Comparison of ENCODE assay signal across 9 cellular contexts in genomic region chr6:105077592-105078463, GRCh38.
DNase-seq lines count a peak whose midpoint lies in the region; ATAC-seq, FAIRE-seq and TF ChIP-seq lines count a peak whose summit lies in the region.
"Had no signal": no experiment of that assay in that cellular context is flagged by ENCODE, and none has a peak within 500 bp of the region (broad histone marks: within the 10 kb centered on the region; RNA-seq: fewer than 3 reads in every experiment).

No MANE protein-coding gene starts in this region.

- H3F3A ChIP-seq in GM23338 (replicated peaks; ENCODE audit: low read depth): no peaks in the 10 kb centered on the region

- POLR2A ChIA-PET in BJ (lab: Charles Lee): no interaction called here

- H3K9me3 ChIP-seq in pancreas: no peaks in the 10 kb centered on the region

- intact Hi-C loops in dorsolateral prefrontal cortex (cut with DNase I): loop anchor here in 1 of 2 donors (1.0 to 5.0 kb wide), 2 partner anchors 82 to 136 kb away; no protein-coding TSS in a partner anchor
- intact Hi-C loops in pancreas (cut with DNase I): no loop called here
- intact Hi-C loops in activated naive CD4-positive, alpha-beta T cell treated with anti-CD3 and anti-CD28 coated beads for 36 hours (cut with micrococcal nuclease): loop anchor here (1.0 kb wide), 4 partner anchors 137 to 395 kb away; no protein-coding TSS in a partner anchor

- no peak overlapping the region; the same call in 1 of the 2 replicates for H3K27ac Mint-ChIP-seq in GM23338
- H3K27ac Mint-ChIP-seq in activated naive CD4-positive, alpha-beta T cell treated with anti-CD3 and anti-CD28 coated beads for 36 hours: no peak overlapping the region

- peaks cover 5% of the 10 kb centered on the region for H3K27me3 Mint-ChIP-seq in GM23338 (ENCODE audit: insufficient read depth, low read depth, poor library complexity)
- H3K27me3 Mint-ChIP-seq in activated naive CD4-positive, alpha-beta T cell treated with anti-CD3 and anti-CD28 coated beads for 36 hours (ENCODE audit: low read depth): peaks cover 9% of the 10 kb centered on the region

- H3K36me3 ChIP-seq in BJ (ENCODE audit: control insufficient read depth, insufficient read depth, low read length) (no peaks in the 10 kb centered on the region), GM23338 (ENCODE audit: insufficient read depth) (peaks cover 5% of the 10 kb centered on the region; the same call in 1 of the 2 replicates), pancreas (no peaks in the 10 kb centered on the region)

- no peak overlapping the region for H3K4me3 ChIP-seq in BJ (ENCODE audit: low read depth, low read length)
- no peak overlapping the region for H3K4me3 ChIP-seq in GM23338
- H3K4me3 ChIP-seq in dorsolateral prefrontal cortex: no peak overlapping the region
- H3K4me3 ChIP-seq in pancreas: no peak overlapping the region

- H2AFZ ChIP-seq in GM23338: no peak overlapping the region

- peak; percentile 75 for FAIRE-seq in pancreas (lab: Jason Lieb, UNC)

- DNase-seq in BJ (ENCODE audit: low read depth): no peak
- peak; percentile 76 for DNase-seq in GM23338 (ENCODE audit: low spot score)
- DNase-seq in NCI-H526 treated with DMSO at 0.1 percent for 48 hours (lab: John Stamatoyannopoulos, UW): peak; percentile 32
- DNase-seq in dorsolateral prefrontal cortex: no peak
- DNase-seq in pancreas: no peak
- no peak for DNase-seq in stimulated activated CD4-positive, alpha-beta T cell treated with anti-CD3 and anti-CD28 coated beads, Interleukin-1b, Interleukin-23, amount 100 ng/mL, for 48 hours
- no peak for DNase-seq in activated naive CD4-positive, alpha-beta T cell treated with anti-CD3 and anti-CD28 coated beads for 36 hours

- no peaks in the 10 kb centered on the region for H3K4me1 Mint-ChIP-seq in GM23338
- no peaks in the 10 kb centered on the region for H3K4me1 Mint-ChIP-seq in activated naive CD4-positive, alpha-beta T cell treated with anti-CD3 and anti-CD28 coated beads for 36 hours (ENCODE audit: low read depth)

- no peak overlapping the region for H3K27ac ChIP-seq in GM23338 (ENCODE audit: low read depth)
- H3K27ac ChIP-seq in dorsolateral prefrontal cortex: peak overlapping the region in 4 of 59 donors; percentile 0 to 40 (median 21)
- no peak overlapping the region for H3K27ac ChIP-seq in pancreas
- H3K27ac ChIP-seq: HL-60 had no signal

- H4K20me1 ChIP-seq in GM23338 (replicated peaks; ENCODE audit: insufficient read depth): no peaks in the 10 kb centered on the region; the same call in 1 of the 2 replicates

- no peak overlapping the region for H3K4me3 Mint-ChIP-seq in GM23338
- no peak overlapping the region for H3K4me3 Mint-ChIP-seq in activated naive CD4-positive, alpha-beta T cell treated with anti-CD3 and anti-CD28 coated beads for 36 hours

- ATAC-seq in GM23338: no peak
- ATAC-seq in pancreas: peak in 1 of 4 donors; percentile 47
- no peak for ATAC-seq in GM21786 (IDR thresholded peaks at IDR 0.05; ENCODE audit: unreplicated experiment)

- H3K27me3 ChIP-seq in BJ (ENCODE audit: control insufficient read depth, insufficient read depth, low read length) (no peaks in the 10 kb centered on the region; the same call in 1 of the 2 replicates), GM23338 (ENCODE audit: insufficient read depth) (no peaks in the 10 kb centered on the region), dorsolateral prefrontal cortex (no peaks in the 10 kb centered on the region), pancreas (peaks cover 0 to 4% (median 1%) of the 10 kb centered on the region in 4 donors)

- peaks cover 17% of the 10 kb centered on the region for H3K36me3 Mint-ChIP-seq in GM23338 (ENCODE audit: low read depth)
- H3K36me3 Mint-ChIP-seq in activated naive CD4-positive, alpha-beta T cell treated with anti-CD3 and anti-CD28 coated beads for 36 hours (ENCODE audit: low read depth): no peaks in the 10 kb centered on the region

- no peaks in the 10 kb centered on the region for H3K4me1 ChIP-seq in GM23338 (ENCODE audit: insufficient read depth)
- H3K4me1 ChIP-seq in pancreas: no peaks in the 10 kb centered on the region

- H3K79me2 ChIP-seq in GM23338 (replicated peaks; ENCODE audit: insufficient read depth): peaks cover 18% of the 10 kb centered on the region; the same call in 1 of the 2 replicates

- H3K9me3 Mint-ChIP-seq in GM23338: no peaks in the 10 kb centered on the region
- H3K9me3 Mint-ChIP-seq in activated naive CD4-positive, alpha-beta T cell treated with anti-CD3 and anti-CD28 coated beads for 36 hours: no peaks in the 10 kb centered on the region

- no peaks in the 10 kb centered on the region for H3K9me2 ChIP-seq in GM23338 (ENCODE audit: insufficient read depth)

- H3K4me2 ChIP-seq in GM23338: no peak overlapping the region

- peak; percentile 48 for TF ChIP-seq CTCF in BJ (IDR thresholded peaks at IDR 0.05; ENCODE audit: insufficient read depth, low read depth, low read length)
- TF ChIP-seq CTCF in GM23338 (conservative IDR thresholded peaks at IDR 0.05; ENCODE audit: low read depth in 2 of 2): peak; percentile 56 to 83
- peak; percentile 40 to 86 (median 68) for TF ChIP-seq CTCF in dorsolateral prefrontal cortex (IDR thresholded peaks at IDR 0.05 in 54 of 56, conservative IDR thresholded peaks at IDR 0.05 in 2 of 56; ENCODE audit: low read depth in 1 of 56, partially characterized antibody in 56 of 56)
- TF ChIP-seq CTCF in pancreas (IDR thresholded peaks at IDR 0.05): no peak

- CTCF ChIA-PET in BJ (lab: Yijun Ruan, JAX): interaction anchor here (0.6 to 3.0 kb wide), 16 partner anchors 10 to 614 kb away, joined by 3 to 44 read pairs (median 4); partner anchors contain the start of genes LIN28B and PREP
- CTCF ChIA-PET in activated naive CD4-positive, alpha-beta T cell treated with anti-CD3 and anti-CD28 coated beads for 36 hours (lab: Charles Lee): interaction anchor here (0.6 to 1.9 kb wide), 15 partner anchors 10 to 408 kb away, joined by 3 to 8 read pairs (median 4); no protein-coding TSS in a partner anchor

- WGBS in pancreas, 2 donors: 3 to 7% methylated on average over 1 of the region's 1 CpG

TF ChIP-seq in GM23338, 12 proteins besides CTCF, POLR2A, EP300 and RAD21 (continues in another document):
- TF ChIP-seq STAT1 (IDR thresholded peaks at IDR 0.05; ENCODE audit: unreplicated experiment): no peak
- TF ChIP-seq ZNF331 (CRISPR knock-in tag; IDR thresholded peaks at IDR 0.05; ENCODE audit: low read depth): no peak
- no peak for TF ChIP-seq CREB1 (CRISPR knock-in tag; IDR thresholded peaks at IDR 0.05; ENCODE audit: low read depth)
- no peak for TF ChIP-seq NANOG (IDR thresholded peaks at IDR 0.05; ENCODE audit: borderline replicate concordance)
- no peak for TF ChIP-seq JUNB (IDR thresholded peaks at IDR 0.05; ENCODE audit: unreplicated experiment)
- no peak for TF ChIP-seq EZH2phosphoT487 (IDR thresholded peaks at IDR 0.05; ENCODE audit: unreplicated experiment)
- no peak for TF ChIP-seq ETS1 (IDR thresholded peaks at IDR 0.05)
- TF ChIP-seq POLR2AphosphoS5 (IDR thresholded peaks at IDR 0.05; ENCODE audit: low read depth): no peak
- no peak for TF ChIP-seq ZNF114 (CRISPR knock-in tag; IDR thresholded peaks at IDR 0.05)

Comparison
In these comparisons a context has a peak if more than half of its experiments do, and no peak if none do; other contexts are left out.
1. DNase-seq: peak in GM23338 (single experiment) and NCI-H526 treated with DMSO at 0.1 percent for 48 hours (single experiment); none in BJ (single experiment), dorsolateral prefrontal cortex (0 of 10), pancreas (0 of 6), stimulated activated CD4-positive, alpha-beta T cell treated with anti-CD3 and anti-CD28 coated beads, Interleukin-1b, Interleukin-23, amount 100 ng/mL, for 48 hours (single experiment) and activated naive CD4-positive, alpha-beta T cell treated with anti-CD3 and anti-CD28 coated beads for 36 hours (single experiment).
2. CTCF ChIP-seq: peak in BJ (single experiment), GM23338 (2 of 2) and dorsolateral prefrontal cortex (56 of 56); none in pancreas (0 of 4).